8 cellular contexts compared by ENCODE assay signal in the genomic region with DNA sequence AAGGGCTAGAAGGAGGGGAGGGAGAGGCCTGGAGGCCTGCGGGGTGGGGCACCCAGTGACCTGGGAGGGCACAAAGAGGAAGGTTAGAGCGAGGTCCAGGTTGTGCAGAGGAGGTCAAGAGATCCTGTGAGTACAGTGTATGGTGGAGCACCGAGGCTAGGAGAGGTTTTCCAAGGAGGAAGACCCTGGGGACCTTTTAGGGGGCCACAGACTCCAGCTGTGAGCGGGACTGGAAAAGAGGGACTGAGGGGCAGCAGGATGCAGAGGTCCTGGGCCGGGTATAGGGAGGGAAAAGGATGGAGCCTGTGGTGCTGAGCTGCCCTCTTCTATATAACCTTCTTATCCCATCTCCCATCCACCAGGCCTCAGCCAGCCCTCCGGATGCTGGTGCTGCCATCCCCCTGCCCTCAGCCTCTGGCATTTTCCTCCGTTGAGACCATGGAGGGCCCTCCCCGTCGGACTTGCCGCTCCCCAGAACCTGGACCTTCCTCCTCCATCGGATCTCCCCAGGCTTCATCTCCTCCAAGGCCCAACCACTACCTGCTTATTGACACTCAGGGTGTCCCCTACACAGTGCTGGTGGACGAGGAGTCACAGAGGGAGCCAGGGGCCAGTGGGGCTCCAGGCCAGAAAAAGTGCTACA. TPM values are rescaled to one million over a fixed set of nuclear protein-coding genes. Genes with fewer than 3 reads are reported as not detected.
DNase-seq lines count a peak whose midpoint lies in the region; ATAC-seq lines count a peak whose summit lies in the region.

No MANE protein-coding gene starts in this region.

- H3K27ac Mint-ChIP-seq in activated naive CD8-positive, alpha-beta T cell = peak overlapping the region; percentile 95
- H3K27ac Mint-ChIP-seq in stimulated activated naive B cell treated with anti-CD40 and anti-IgM and Interleukin-4, amounts not matched to agents 10 μg/mL and 1 μg/mL and 100 μg/mL, for 72 hours = peak overlapping the region; percentile 97

- H3K36me3 ChIP-seq in HUES48 (ENCODE audit: control insufficient read depth, insufficient read depth, low read length) (peaks cover 16% of the 10 kb centered on the region), iPS-18a (ENCODE audit: control insufficient read depth, low read depth, low read length) (peaks cover 14% of the 10 kb centered on the region)

- H3K36me3 Mint-ChIP-seq in activated naive CD8-positive, alpha-beta T cell = no peaks in the 10 kb centered on the region
- H3K36me3 Mint-ChIP-seq in stimulated activated naive B cell treated with anti-CD40 and anti-IgM and Interleukin-4, amounts not matched to agents 10 μg/mL and 1 μg/mL and 100 μg/mL, for 72 hours = peaks cover 42 to 75% of the 10 kb centered on the region in 2 donors

- H3K9me3 ChIP-seq in HUES48 (ENCODE audit: control insufficient read depth, insufficient read depth, low read length) = no peaks in the 10 kb centered on the region
- no peaks in the 10 kb centered on the region for H3K9me3 ChIP-seq in iPS-18a (ENCODE audit: control insufficient read depth, low read depth, low read length)

- H3K4me3 Mint-ChIP-seq in activated naive CD8-positive, alpha-beta T cell = peak overlapping the region; percentile 97
- peak overlapping the region; percentile 87 to 99 for H3K4me3 Mint-ChIP-seq in stimulated activated naive B cell treated with anti-CD40 and anti-IgM and Interleukin-4, amounts not matched to agents 10 μg/mL and 1 μg/mL and 100 μg/mL, for 72 hours

- peak overlapping the region; percentile 72 for H3K27ac ChIP-seq in HUES48 (ENCODE audit: low read depth, low read length)
- H3K27ac ChIP-seq in iPS-18a (ENCODE audit: low read length) = no peak overlapping the region

- H3K9me3 Mint-ChIP-seq in activated naive CD8-positive, alpha-beta T cell (ENCODE audit: low read depth) = no peaks in the 10 kb centered on the region
- H3K9me3 Mint-ChIP-seq in stimulated activated naive B cell treated with anti-CD40 and anti-IgM and Interleukin-4, amounts not matched to agents 10 μg/mL and 1 μg/mL and 100 μg/mL, for 72 hours = no peaks in the 10 kb centered on the region

- DNase-seq in stimulated activated naive B cell treated with anti-CD40 and anti-IgM and Interleukin-4, amounts not matched to agents 10 μg/mL and 1 μg/mL and 100 μg/mL, for 72 hours = no peak
- DNase-seq in activated CD8-positive, alpha-beta memory T cell treated with anti-CD3 and anti-CD28 coated beads, Interleukin-2, amount 50 U/mL, for 4 hours = no peak
- no peak for DNase-seq in NAMALWA (ENCODE audit: low spot score)
- DNase-seq in dermis blood vessel endothelial cell = no peak

- no peaks in the 10 kb centered on the region for H3K27me3 ChIP-seq in HUES48 (ENCODE audit: control insufficient read depth, insufficient read depth, low read length)
- no peaks in the 10 kb centered on the region for H3K27me3 ChIP-seq in iPS-18a (ENCODE audit: control insufficient read depth, insufficient read depth, low read length)

- ATAC-seq in stimulated activated naive B cell treated with anti-CD40 and anti-IgM and Interleukin-4, amounts not matched to agents 10 μg/mL and 1 μg/mL and 100 μg/mL, for 72 hours (replicated peaks) = no peak
- no peak for ATAC-seq in GM18520 (IDR thresholded peaks at IDR 0.05; ENCODE audit: unreplicated experiment)

- H3K27me3 Mint-ChIP-seq in activated naive CD8-positive, alpha-beta T cell = no peaks in the 10 kb centered on the region
- no peaks in the 10 kb centered on the region for H3K27me3 Mint-ChIP-seq in stimulated activated naive B cell treated with anti-CD40 and anti-IgM and Interleukin-4, amounts not matched to agents 10 μg/mL and 1 μg/mL and 100 μg/mL, for 72 hours

- peaks cover 41% of the 10 kb centered on the region for H3K4me1 Mint-ChIP-seq in activated naive CD8-positive, alpha-beta T cell (ENCODE audit: low read depth)
- H3K4me1 Mint-ChIP-seq in stimulated activated naive B cell treated with anti-CD40 and anti-IgM and Interleukin-4, amounts not matched to agents 10 μg/mL and 1 μg/mL and 100 μg/mL, for 72 hours = peaks cover 43 to 77% of the 10 kb centered on the region in 2 donors

- peak overlapping the region; percentile 76 for H3K4me3 ChIP-seq in HUES48 (ENCODE audit: low read depth, low read length)
- H3K4me3 ChIP-seq in iPS-18a (ENCODE audit: low read length) = peak overlapping the region; percentile 88

- peaks cover 16% of the 10 kb centered on the region for H3K4me1 ChIP-seq in HUES48 (ENCODE audit: control insufficient read depth, insufficient read depth, low read length)
- peaks cover 13% of the 10 kb centered on the region for H3K4me1 ChIP-seq in iPS-18a (ENCODE audit: control insufficient read depth, low read depth, low read length)

- H3K9ac ChIP-seq in HUES48 (ENCODE audit: low read depth, low read length) (peak overlapping the region; percentile 73), iPS-18a (ENCODE audit: low read length) (peak overlapping the region; percentile 92)

RNA-seq across cellular contexts. Expression of a gene that starts 0.9 kb away (rescaled TPM):
- total RNA-seq in dermis blood vessel endothelial cell = 16.3 and 20.8 TPM in 2 replicates

RNA-seq across cellular contexts. Expression of a gene that starts 3.5 kb away (rescaled TPM):
- 2.0 and 3.6 TPM in 2 replicates for total RNA-seq in dermis blood vessel endothelial cell

RNA-seq across cellular contexts. Expression of a gene that starts 3.7 kb away (rescaled TPM):
- total RNA-seq in dermis blood vessel endothelial cell = 7.8 and 13.9 TPM in 2 replicates

RNA-seq across cellular contexts. Expression of a gene that starts 10.5 kb away (rescaled TPM):
- 84.1 and 172 TPM in 2 replicates for total RNA-seq in dermis blood vessel endothelial cell

RNA-seq across cellular contexts. Expression of a gene that starts 19.9 kb away (rescaled TPM):
- total RNA-seq in dermis blood vessel endothelial cell = 3.9 and 5.3 TPM in 2 replicates
